Comparison of ENCODE assay signal across 1 cellular context in the genomic region with DNA sequence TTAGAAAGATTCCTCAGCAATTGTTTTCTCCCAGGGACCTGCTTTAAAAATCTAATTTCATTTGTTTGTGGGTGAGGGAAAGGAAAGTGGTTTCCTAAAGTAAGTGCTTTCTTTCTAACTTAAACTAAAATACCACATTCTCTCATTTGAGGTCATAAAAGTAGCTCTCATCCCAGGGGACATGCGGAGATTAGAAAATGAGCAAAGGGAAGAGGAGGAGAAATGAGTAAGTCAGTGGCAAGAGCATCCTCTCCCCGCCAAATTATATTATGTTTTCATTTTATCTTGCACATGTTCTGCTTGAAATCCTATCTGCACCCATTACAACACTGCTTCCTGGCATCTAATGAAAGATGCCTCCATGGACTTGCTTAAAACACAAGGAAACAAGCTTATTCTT.
TF ChIP-seq lines count a peak whose summit lies in the region.

No MANE protein-coding gene starts in this region.

TF ChIP-seq in IMR-90, 13 proteins besides CTCF, POLR2A, EP300 and RAD21 (continued from another document):
- TF ChIP-seq, protein P1, sequence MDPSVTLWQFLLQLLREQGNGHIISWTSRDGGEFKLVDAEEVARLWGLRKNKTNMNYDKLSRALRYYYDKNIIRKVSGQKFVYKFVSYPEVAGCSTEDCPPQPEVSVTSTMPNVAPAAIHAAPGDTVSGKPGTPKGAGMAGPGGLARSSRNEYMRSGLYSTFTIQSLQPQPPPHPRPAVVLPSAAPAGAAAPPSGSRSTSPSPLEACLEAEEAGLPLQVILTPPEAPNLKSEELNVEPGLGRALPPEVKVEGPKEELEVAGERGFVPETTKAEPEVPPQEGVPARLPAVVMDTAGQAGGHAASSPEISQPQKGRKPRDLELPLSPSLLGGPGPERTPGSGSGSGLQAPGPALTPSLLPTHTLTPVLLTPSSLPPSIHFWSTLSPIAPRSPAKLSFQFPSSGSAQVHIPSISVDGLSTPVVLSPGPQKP (IDR thresholded peaks at IDR 0.05; ENCODE audit: borderline replicate concordance, low read depth, low read length) = no peak
- TF ChIP-seq NFE2L2 (IDR thresholded peaks at IDR 0.05; ENCODE audit: low read depth, low read length) (no peak), CHD1 (IDR thresholded peaks at IDR 0.05; ENCODE audit: low read depth, low read length) (no peak), RCOR1 (IDR thresholded peaks at IDR 0.05; ENCODE audit: insufficient replicate concordance, low read length) (no peak)
